ENCODE assay signal across 8 cellular contexts in genomic region chr17:42422958-42423712, GRCh38. TPM values are rescaled to one million over a fixed set of nuclear protein-coding genes. Genes with fewer than 3 reads are reported as not detected.
A peak's percentile ranks its signal among the peaks of the same experiment; 100 is the strongest.
DNase-seq lines count a peak whose midpoint lies in the region; ATAC-seq and TF ChIP-seq lines count a peak whose summit lies in the region.

Gene CAVIN1 (minus strand): TSS chr17:42423256. CDS start chr17:42423097, 159 bp downstream.

- peak within 1 kb of the TSS; percentile 96 for H2AFZ ChIP-seq in neuronal stem cell (ENCODE audit: low read length)

- peak within 1 kb of the TSS; percentile 46 to 91 for H3K4me3 ChIP-seq in neuronal stem cell (ENCODE audit: low read length in 2 of 2)

- peak within 1 kb of the TSS; percentile 19 for H2BK15ac ChIP-seq in neuronal stem cell (ENCODE audit: low read length)

- peak; percentile 90 for ATAC-seq in Right ventricle myocardium superior (ENCODE audit: poor library complexity)
- ATAC-seq in GM18505 (IDR thresholded peaks at IDR 0.05; ENCODE audit: unreplicated experiment) = no peak

- peak within 1 kb of the TSS; percentile 75 for H2AK5ac ChIP-seq in neuronal stem cell (ENCODE audit: low read depth, low read length)

- no peaks in the 10 kb centered on the region for H3K36me3 ChIP-seq in neuronal stem cell (replicated peaks in 1 of 2; ENCODE audit: control insufficient read depth in 2 of 2, insufficient read depth in 2 of 2, low read length in 2 of 2)

- peaks cover 7 to 15% of the 10 kb centered on the region in 2 donors for H3K4me1 ChIP-seq in neuronal stem cell (ENCODE audit: control insufficient read depth in 2 of 2, insufficient read depth in 1 of 2, low read depth in 1 of 2, low read length in 2 of 2)

- peak within 1 kb of the TSS; percentile 47 for H2BK12ac ChIP-seq in neuronal stem cell (ENCODE audit: low read length)

- H4K8ac ChIP-seq in neuronal stem cell (ENCODE audit: low read depth, low read length) = no peak within 1 kb of the TSS

- no peak for TF ChIP-seq POLR2A in GM18505 (IDR thresholded peaks at IDR 0.05; ENCODE audit: borderline replicate concordance, extremely low read depth, insufficient read depth, insufficient read length)

- no peaks in the 10 kb centered on the region for H3K79me1 ChIP-seq in neuronal stem cell (ENCODE audit: low read depth, low read length)

- peaks cover 14 to 53% (median 25%) of the 10 kb centered on the region in 3 experiments for H3K27me3 ChIP-seq in neuronal stem cell (ENCODE audit: control insufficient read depth in 3 of 3, insufficient read depth in 3 of 3, low read depth in 1 of 3, low read length in 3 of 3)

- H2BK120ac ChIP-seq in neuronal stem cell (ENCODE audit: low read depth, low read length) = peak within 1 kb of the TSS; percentile 28

- no peaks in the 10 kb centered on the region for H3K9me3 ChIP-seq in neuronal stem cell (replicated peaks in 1 of 2; ENCODE audit: control insufficient read depth in 2 of 2, insufficient read depth in 1 of 2, low read depth in 1 of 2, low read length in 2 of 2)

- peak within 1 kb of the TSS; percentile 93 for H3K4me2 ChIP-seq in neuronal stem cell (ENCODE audit: insufficient read depth, low read length, poor library complexity, severe bottlenecking)

- H3K4ac ChIP-seq in neuronal stem cell (ENCODE audit: low read length) = no peak within 1 kb of the TSS

- intact Hi-C loops in Right ventricle myocardium superior (cut with DNase I) = no loop called here

- H3K9ac ChIP-seq in neuronal stem cell (ENCODE audit: low read depth, low read length, poor library complexity) = peak within 1 kb of the TSS; percentile 95

- H4K91ac ChIP-seq in neuronal stem cell (ENCODE audit: low read depth, low read length, poor library complexity) = no peak within 1 kb of the TSS

- peak within 1 kb of the TSS; percentile 88 for H3K18ac ChIP-seq in neuronal stem cell (ENCODE audit: low read length)

- no CpG with 5 or more reads among the region's 58 CpGs for WGBS in neuronal stem cell (ENCODE audit: extremely low coverage in 2 of 2, insufficient read length in 2 of 2, insufficient replicate concordance in 1 of 2), 2 donors

- peak within 1 kb of the TSS; percentile 70 for H3K23ac ChIP-seq in neuronal stem cell (ENCODE audit: low read depth, low read length, poor library complexity)

- H2BK5ac ChIP-seq in neuronal stem cell (ENCODE audit: low read length) = peak within 1 kb of the TSS; percentile 66

- peak within 1 kb of the TSS; percentile 41 for H3K27ac ChIP-seq in neuronal stem cell (replicated peaks; ENCODE audit: low read length)

- peak within 1 kb of the TSS; percentile 22 for H3K14ac ChIP-seq in neuronal stem cell (ENCODE audit: low read length)

- peak; percentile 40 for DNase-seq in activated CD4-positive, CD25-positive, alpha-beta regulatory T cell treated with anti-CD3 and anti-CD28 coated beads, Interleukin-2, amount 50 U/mL, for 72 hours
- no peak for DNase-seq in activated CD4-positive, CD25-positive, alpha-beta regulatory T cell (lab: John Stamatoyannopoulos, UW)
- DNase-seq in NCI-H2196 treated with DMSO at 0.1 percent for 48 hours (lab: John Stamatoyannopoulos, UW; ENCODE audit: unreplicated experiment) (peak; percentile 48), anterior cingulate cortex (lab: John Stamatoyannopoulos, UW) (peak in 55 of 58 donors; percentile 26 to 96 (median 75)), Right ventricle myocardium superior (peak; percentile 99), neuronal stem cell (ENCODE audit: low spot score) (peak; percentile 93), NCI-H345 treated with DMSO at 0.1 percent for 48 hours (lab: John Stamatoyannopoulos, UW; ENCODE audit: unreplicated experiment) (no peak)

RNA-seq across cellular contexts. Expression of gene CAVIN1, which starts in this region (rescaled TPM):
- 200 TPM for total RNA-seq in Right ventricle myocardium superior
- polyA plus RNA-seq in neuronal stem cell (2013, experiment 1 of 2) = 12.7 TPM
- polyA plus RNA-seq in neuronal stem cell (2013, experiment 2 of 2) = 12.6 TPM

Comparison
In these comparisons a context has a peak if more than half of its experiments do, and no peak if none do; other contexts are left out.
1. DNase-seq: peak in activated CD4-positive, CD25-positive, alpha-beta regulatory T cell treated with anti-CD3 and anti-CD28 coated beads, Interleukin-2, amount 50 U/mL, for 72 hours (single experiment), NCI-H2196 treated with DMSO at 0.1 percent for 48 hours (single experiment), anterior cingulate cortex (55 of 58), Right ventricle myocardium superior (single experiment) and neuronal stem cell (single experiment); none in activated CD4-positive, CD25-positive, alpha-beta regulatory T cell (0 of 4) and NCI-H345 treated with DMSO at 0.1 percent for 48 hours (single experiment).